Comparison of ENCODE assay signal across 11 cellular contexts in the genomic region with DNA sequence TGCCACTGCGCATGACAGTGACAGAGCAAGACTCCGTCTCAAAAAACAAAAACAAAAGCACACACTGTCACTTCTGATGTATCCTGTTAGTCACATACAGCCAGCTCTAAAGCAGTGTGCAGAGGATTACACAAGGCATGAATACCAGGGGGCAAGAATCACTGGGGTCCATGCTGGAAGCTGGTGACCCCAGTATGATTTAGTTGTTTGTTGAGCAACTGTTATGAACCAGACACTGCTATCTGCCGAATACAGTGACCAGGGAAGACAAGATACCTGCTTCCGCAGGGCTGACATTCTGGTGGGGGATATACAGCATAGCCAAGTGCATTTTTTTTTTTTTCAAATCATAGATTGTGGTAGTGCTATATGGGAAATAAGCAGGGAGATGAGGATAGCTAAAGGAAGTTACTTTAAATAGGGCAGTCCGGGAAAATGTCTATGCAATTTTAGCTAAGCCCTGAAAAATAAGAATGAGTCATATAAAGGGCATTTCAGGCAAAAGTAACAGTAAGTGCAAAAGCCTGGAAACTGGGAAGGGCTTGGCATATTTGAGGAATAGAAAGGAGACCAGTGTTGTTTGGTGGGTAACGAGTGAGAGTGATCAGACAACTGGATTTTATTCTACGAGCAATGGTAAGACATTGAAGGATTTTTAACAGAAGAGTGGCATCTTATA.
DNase-seq lines count a peak whose midpoint lies in the region; ATAC-seq and TF ChIP-seq lines count a peak whose summit lies in the region.
"Had no signal": no experiment of that assay in that cellular context is flagged by ENCODE, and none has a peak within 500 bp of the region (broad histone marks: within the 10 kb centered on the region; RNA-seq: fewer than 3 reads in every experiment).

No MANE protein-coding gene starts in this region.

- no peaks in the 10 kb centered on the region for H3K4me1 Mint-ChIP-seq in stimulated activated naive B cell treated with anti-CD40 and anti-IgM and Interleukin-4, amounts not matched to agents 10 μg/mL and 1 μg/mL and 100 μg/mL, for 72 hours

- no peak for TF ChIP-seq POLR2A in erythroblast (IDR thresholded peaks at IDR 0.05; ENCODE audit: low read length)

- peak; percentile 19 for DNase-seq in HFF-Myc (ENCODE audit: extremely low read depth, low read depth)
- DNase-seq in amniotic epithelial cell (ENCODE audit: low read depth), result peak; percentile 82
- DNase-seq in fibroblast of villous mesenchyme (ENCODE audit: low read depth), result peak; percentile 70
- peak; percentile 73 for DNase-seq in stromal cell of bone marrow (ENCODE audit: low read depth)
- no peak for DNase-seq in stimulated activated naive B cell treated with anti-CD40 and anti-IgM and Interleukin-4, amounts not matched to agents 10 μg/mL and 1 μg/mL and 100 μg/mL, for 72 hours
- no peak for DNase-seq in erythroblast (lab: John Stamatoyannopoulos, UW)
- DNase-seq in SKM-1 treated with dmso at 0.1 percent for 144 hours (lab: John Stamatoyannopoulos, UW; ENCODE audit: unreplicated experiment), result no peak
- DNase-seq: activated CD4-positive, CD25-positive, alpha-beta regulatory T cell treated with anti-CD3 and anti-CD28 coated beads, Interleukin-2, amount 50 U/mL, for 72 hours; activated T-cell treated with anti-CD3 and anti-CD28 coated beads, Interleukin-2, amount 50 U/mL, for 4 hours had no signal

- H3K36me3 Mint-ChIP-seq in stimulated activated naive B cell treated with anti-CD40 and anti-IgM and Interleukin-4, amounts not matched to agents 10 μg/mL and 1 μg/mL and 100 μg/mL, for 72 hours, result peaks cover 5 to 8% of the 10 kb centered on the region in 2 donors

- no peak overlapping the region for H3K4me3 Mint-ChIP-seq in stimulated activated naive B cell treated with anti-CD40 and anti-IgM and Interleukin-4, amounts not matched to agents 10 μg/mL and 1 μg/mL and 100 μg/mL, for 72 hours
- H3K4me3 Mint-ChIP-seq: activated T-cell treated with anti-CD3 and anti-CD28 coated beads, Interleukin-2, amount 50 U/mL, for 4 hours had no signal

- TF ChIP-seq CTCF in HFF-Myc (IDR thresholded peaks at IDR 0.05; ENCODE audit: low read depth, low read length, missing control alignments), result no peak
- no peak for TF ChIP-seq CTCF in fibroblast of villous mesenchyme (IDR thresholded peaks at IDR 0.05; ENCODE audit: insufficient read depth, low read depth, low read length)

- ATAC-seq in stimulated activated naive B cell treated with anti-CD40 and anti-IgM and Interleukin-4, amounts not matched to agents 10 μg/mL and 1 μg/mL and 100 μg/mL, for 72 hours (replicated peaks), result no peak
- ATAC-seq: activated T-cell treated with anti-CD3 and anti-CD28 coated beads, Interleukin-2, amount 50 U/mL, for 4 hours; sciatic nerve had no signal

- H3K27me3 Mint-ChIP-seq in stimulated activated naive B cell treated with anti-CD40 and anti-IgM and Interleukin-4, amounts not matched to agents 10 μg/mL and 1 μg/mL and 100 μg/mL, for 72 hours, result no peaks in the 10 kb centered on the region

- peaks cover 0 to 3% of the 10 kb centered on the region in 2 donors for H3K9me3 Mint-ChIP-seq in stimulated activated naive B cell treated with anti-CD40 and anti-IgM and Interleukin-4, amounts not matched to agents 10 μg/mL and 1 μg/mL and 100 μg/mL, for 72 hours
- H3K9me3 Mint-ChIP-seq: activated T-cell treated with anti-CD3 and anti-CD28 coated beads, Interleukin-2, amount 50 U/mL, for 4 hours had no signal

- H3K4me3 ChIP-seq in HFF-Myc (replicated peaks; ENCODE audit: low read depth, low read length) (no peak overlapping the region), fibroblast of villous mesenchyme (ENCODE audit: low read depth, low read length) (no peak overlapping the region)
- H3K4me3 ChIP-seq: suprapubic skin had no signal

- no peak overlapping the region for H3K27ac Mint-ChIP-seq in stimulated activated naive B cell treated with anti-CD40 and anti-IgM and Interleukin-4, amounts not matched to agents 10 μg/mL and 1 μg/mL and 100 μg/mL, for 72 hours

Comparison
In these comparisons a context has a peak if more than half of its experiments do, and no peak if none do; other contexts are left out.
1. DNase-seq: peak in HFF-Myc (single experiment), amniotic epithelial cell (single experiment), fibroblast of villous mesenchyme (single experiment) and stromal cell of bone marrow (single experiment); none in stimulated activated naive B cell treated with anti-CD40 and anti-IgM and Interleukin-4, amounts not matched to agents 10 μg/mL and 1 μg/mL and 100 μg/mL, for 72 hours (single experiment), erythroblast (0 of 2) and SKM-1 treated with dmso at 0.1 percent for 144 hours (single experiment).